ENCODE assay signal across 15 cellular contexts in the genomic region with DNA sequence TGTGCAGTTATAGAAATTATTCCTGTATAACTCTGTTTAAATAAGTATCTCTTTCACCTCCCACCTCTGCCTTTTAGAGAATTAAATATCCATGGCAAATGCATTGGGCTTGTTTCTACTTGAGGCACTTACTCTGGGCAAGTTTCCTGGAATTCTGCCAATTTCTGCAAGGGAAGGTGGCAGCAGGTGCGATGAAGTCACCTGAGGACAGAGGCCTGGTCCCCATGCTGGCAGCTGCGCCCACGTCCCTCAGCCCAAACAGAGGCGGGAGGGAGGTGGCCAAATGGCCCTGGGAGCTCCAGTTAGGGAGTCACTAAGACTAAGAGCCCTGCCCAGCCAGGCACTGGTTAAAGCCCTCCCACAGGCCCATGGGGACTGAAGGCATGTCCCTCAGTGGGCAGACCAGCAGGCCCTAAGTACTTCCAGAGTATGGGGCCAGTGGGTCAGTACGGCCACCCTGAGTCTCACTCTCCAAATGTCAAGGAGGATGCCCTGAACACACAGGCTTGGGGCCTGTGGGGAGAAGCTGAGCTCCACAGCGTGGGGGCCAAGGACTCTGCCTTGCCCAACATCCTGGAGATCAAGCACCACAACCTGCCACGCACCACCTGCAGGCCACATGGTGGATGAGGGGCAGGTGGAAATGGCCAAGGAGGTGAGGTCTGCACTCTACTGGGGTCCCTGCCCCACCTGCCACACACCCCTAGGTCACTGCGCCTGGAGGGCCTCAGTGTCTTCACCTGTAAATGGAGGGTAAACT. TPM values are rescaled to one million over a fixed set of nuclear protein-coding genes. Genes with fewer than 3 reads are reported as not detected.
DNase-seq lines count a peak whose midpoint lies in the region; ATAC-seq, FAIRE-seq and TF ChIP-seq lines count a peak whose summit lies in the region.
"Had no signal": no experiment of that assay in that cellular context is flagged by ENCODE, and none has a peak within 500 bp of the region (broad histone marks: within the 10 kb centered on the region; RNA-seq: fewer than 3 reads in every experiment).

No MANE protein-coding gene starts in this region.

- no peak for TF ChIP-seq EP300 in K562 (IDR thresholded peaks at IDR 0.05; ENCODE audit: low read length)

- H3K9me1 ChIP-seq in K562 (ENCODE audit: control insufficient read depth, insufficient read depth, low read length), result no peaks in the 10 kb centered on the region

- in situ Hi-C loops in K562 (cut with MboI), result no loop called here

- intact Hi-C loops in K562 (cut with micrococcal nuclease) (no loop called here), prostate gland (cut with DNase I) (no loop called here)

- H3K4me1 ChIP-seq in K562 (replicated peaks in 1 of 2; ENCODE audit: control insufficient read depth in 2 of 2, insufficient read depth in 2 of 2, low read length in 2 of 2), result peaks cover 0 to 13% of the 10 kb centered on the region in 2 experiments; a peak in 3 of 5 replicates
- H3K4me1 ChIP-seq in prostate gland (replicated peaks), result no peaks in the 10 kb centered on the region
- H3K4me1 ChIP-seq: vagina had no signal

- no peak for FAIRE-seq in K562 (lab: Jason Lieb, UNC)

- H3K36me3 ChIP-seq in K562 (ENCODE audit: control insufficient read depth, insufficient read depth, low read length) (no peaks in the 10 kb centered on the region; the same call in 2 of the 3 replicates), prostate gland (no peaks in the 10 kb centered on the region)
- H3K36me3 ChIP-seq: vagina had no signal

- H3K27ac ChIP-seq in K562 (ENCODE audit: extremely low read depth, low read depth, low read length), result no peak overlapping the region
- no peak overlapping the region for H3K27ac ChIP-seq in prostate gland
- H3K27ac ChIP-seq: vagina had no signal

- DNase-seq in NCI-H187 (lab: John Stamatoyannopoulos, UW) (peak; percentile 56 to 85), NCI-H187 treated with DMSO at 0.1 percent for 48 hours (lab: John Stamatoyannopoulos, UW) (no peak), NCI-H2196 treated with DMSO at 0.1 percent for 48 hours (lab: John Stamatoyannopoulos, UW; ENCODE audit: unreplicated experiment) (peak; percentile 57), K562 (ENCODE audit: extremely low read depth in 1 of 4, low spot score in 3 of 4) (no peak), prostate gland (ENCODE audit: low spot score) (peak; percentile 42), GM03348 (ENCODE audit: low spot score) (no peak)
- no peak for DNase-seq in activated CD8-positive, alpha-beta memory T cell treated with anti-CD3 and anti-CD28 coated beads, Interleukin-2, amount 50 U/mL, for 4 hours
- DNase-seq: GDM1; stimulated activated naive CD4-positive, alpha-beta T cell treated with Interleukin-2 at 50 U/mL for 16 hours had no signal

- TF ChIP-seq POLR2A in K562 (conservative IDR thresholded peaks at IDR 0.05), result no peak
- no peak for TF ChIP-seq POLR2A in prostate gland (IDR thresholded peaks at IDR 0.05)

- H4K20me1 ChIP-seq in K562 (replicated peaks; ENCODE audit: control insufficient read depth, insufficient read depth, low read length), result peaks cover 11% of the 10 kb centered on the region; the same call in 1 of the 2 replicates

- peaks cover 5% of the 10 kb centered on the region; the same call in 2 of the 3 replicates for H3K79me2 ChIP-seq in K562 (ENCODE audit: control insufficient read depth, insufficient read depth, low read length)

- WGBS in K562 (ENCODE audit: insufficient coverage, low coverage, missing lambda C conversion rate), result 80% methylated on average over 8 of the region's 8 CpGs
- 65% methylated on average over 8 of the region's 8 CpGs for WGBS in prostate gland

- CTCF ChIA-PET in K562 (lab: Yijun Ruan, JAX; ENCODE audit: low intra/inter-chr PET ratio), result no interaction called here

- H3K27me3 ChIP-seq in K562 (ENCODE audit: control insufficient read depth in 2 of 2, insufficient read depth in 2 of 2, low read length in 2 of 2) (no peaks in the 10 kb centered on the region), prostate gland (replicated peaks; ENCODE audit: insufficient read depth) (no peaks in the 10 kb centered on the region)
- H3K27me3 ChIP-seq: vagina had no signal

- POLR2A ChIA-PET in K562 (lab: Yijun Ruan, JAX), result interaction anchor here (1.0 to 1.4 kb wide), 2 partner anchors 12 to 35 kb away, joined by 3 to 4 read pairs; no protein-coding TSS in a partner anchor

- H3K4me2 ChIP-seq in K562 (ENCODE audit: insufficient read depth, low read length), result no peak overlapping the region

- no peak for TF ChIP-seq CTCF in K562 (IDR thresholded peaks at IDR 0.05 in 2 of 3, conservative IDR thresholded peaks at IDR 0.05 in 1 of 3; ENCODE audit: insufficient read depth in 2 of 3, low read depth in 1 of 3, low read length in 3 of 3)
- TF ChIP-seq CTCF in prostate gland (IDR thresholded peaks at IDR 0.05), result no peak

- no peak for TF ChIP-seq RAD21 in K562 (CRISPR knock-in tag; conservative IDR thresholded peaks at IDR 0.05 in 1 of 2, IDR thresholded peaks at IDR 0.05 in 1 of 2)

- ATAC-seq in K562, result no peak
- ATAC-seq in GM19463 (IDR thresholded peaks at IDR 0.05; ENCODE audit: unreplicated experiment), result no peak

- H3K4me3 ChIP-seq in K562 (no peak overlapping the region), prostate gland (no peak overlapping the region)
- H3K4me3 ChIP-seq: vagina had no signal

- H2AFZ ChIP-seq in K562 (ENCODE audit: low read depth, low read length), result no peak overlapping the region

- peak overlapping the region in 1 of 2 experiments; percentile 48; a peak in 2 of 4 replicates for H3K9ac ChIP-seq in K562 (ENCODE audit: insufficient read depth in 1 of 2, low read depth in 2 of 2, low read length in 2 of 2)

- H3K9me3 ChIP-seq in K562 (replicated peaks; ENCODE audit: control insufficient read depth, insufficient read depth, low read depth, low read length) (no peaks in the 10 kb centered on the region), prostate gland (no peaks in the 10 kb centered on the region)
- H3K9me3 ChIP-seq: vagina had no signal

- BruUV-seq in K562 (replicated peaks; lab: Mats Ljungman, UMichigan), result no TSS peak

RNA-seq across cellular contexts. Expression of a gene that starts 19.4 kb away (rescaled TPM):
- 14.3 and 31.3 TPM in 2 replicates for total RNA-seq in K562 (2011; cell fraction: chromatin; rRNA removed; ENCODE audit: low replicate concordance)
- total RNA-seq in K562 (2011; cell fraction: nucleolus; rRNA removed), result 25.8 and 25.9 TPM in 2 replicates
- 17.4 and 20.6 TPM in 2 replicates for total RNA-seq in K562 (2011; cell fraction: nucleoplasm; rRNA removed)
- 53.3 and 72.0 TPM in 2 replicates for total RNA-seq in K562 (2014; rRNA removed)
- total RNA-seq in K562 (2014; rRNA removed; fragmentation: Illumina TruSeq; extraction: Trizol), result 8.7 and 11.6 TPM in 2 replicates
- 27.1 and 28.4 TPM in 2 replicates for total RNA-seq in K562 (2015; rRNA removed; fragmentation: Illumina TruSeq; extraction: Trizol)
- total RNA-seq in K562 (2021), result 92.6 and 95.5 TPM in 2 replicates
- 37.2 and 76.6 TPM in 2 replicates for polyA plus RNA-seq in K562 (2011; rRNA removed)
- 57.9 and 66.6 TPM in 2 replicates for polyA plus RNA-seq in K562 (2011; cell fraction: cytosol; rRNA removed)
- polyA plus RNA-seq in K562 (2011; cell fraction: nucleus; rRNA removed), result 28.1 and 31.8 TPM in 2 replicates
- 61.5 and 86.0 TPM in 2 replicates for polyA plus RNA-seq in K562 (2012)
- 50.7 and 89.2 TPM in 2 replicates for polyA plus RNA-seq in K562 (2014; fragmentation: Illumina TruSeq; extraction: Trizol)
- polyA plus RNA-seq in K562 (2014; fragmentation: Nextera tagmentation; extraction: Ambion mirVana), result 10 to 100 TPM in 1 of 2 experiments, 1 to 10 TPM in 1; 7.0 to 10.0 TPM
- 57.2 and 63.1 TPM in 2 replicates for polyA plus RNA-seq in K562 (2014; rRNA removed)
- polyA minus RNA-seq in K562 (2011; rRNA and poly(A)+ RNA removed), result 28.7 and 34.8 TPM in 2 replicates
- polyA minus RNA-seq in K562 (2011; cell fraction: cytosol; rRNA and poly(A)+ RNA removed), result 26.1 and 36.3 TPM in 2 replicates
- 7.9 and 12.0 TPM in 2 replicates for polyA minus RNA-seq in K562 (2011; cell fraction: nucleus; rRNA and poly(A)+ RNA removed)
- 10 to 100 TPM; 16.9 to 24.9 TPM for total RNA-seq in prostate gland

RNA-seq across cellular contexts. Expression of a gene that starts 45.6 kb away (rescaled TPM):
- total RNA-seq in K562 (2011; cell fraction: chromatin; rRNA removed; ENCODE audit: low replicate concordance), result 0.65 and 0.90 TPM in 2 replicates
- 0.53 and 1.7 TPM in 2 replicates for total RNA-seq in K562 (2011; cell fraction: nucleolus; rRNA removed)
- total RNA-seq in K562 (2011; cell fraction: nucleoplasm; rRNA removed), result 0.53 and 0.66 TPM in 2 replicates
- total RNA-seq in K562 (2014; rRNA removed) (0.04 and 0.05 TPM in 2 replicates), K562 (2014; rRNA removed; fragmentation: Illumina TruSeq; extraction: Trizol) (0.07 TPM in 1 of 2 replicates, not detected in the other), K562 (2015; rRNA removed; fragmentation: Illumina TruSeq; extraction: Trizol) (not detected in 2 replicates), K562 (2021) (0.18 TPM in 1 of 2 replicates, not detected in the other), prostate gland (10 to 100 TPM in 1 of 2 donors, 1 to 10 TPM in 1; 2.2 to 13.4 TPM)
- polyA plus RNA-seq in K562 (2011; rRNA removed) (0.08 and 0.15 TPM in 2 replicates), K562 (2014; fragmentation: Illumina TruSeq; extraction: Trizol) (0.06 TPM in 2 replicates), K562 (2014; fragmentation: Nextera tagmentation; extraction: Ambion mirVana) (not detected), K562 (2014; rRNA removed) (not detected in 2 replicates)
- 0.21 and 0.25 TPM in 2 replicates for polyA plus RNA-seq in K562 (2011; cell fraction: cytosol; rRNA removed)
- polyA plus RNA-seq in K562 (2011; cell fraction: nucleus; rRNA removed), result 0.25 and 0.80 TPM in 2 replicates
- polyA plus RNA-seq in K562 (2012), result 0.08 TPM in 1 of 2 replicates, not detected in the other
- polyA minus RNA-seq in K562 (2011; rRNA and poly(A)+ RNA removed), result 0.30 and 0.32 TPM in 2 replicates
- 0.91 TPM in 1 of 2 replicates, not detected in the other for polyA minus RNA-seq in K562 (2011; cell fraction: cytosol; rRNA and poly(A)+ RNA removed)
- polyA minus RNA-seq in K562 (2011; cell fraction: nucleus; rRNA and poly(A)+ RNA removed), result 0.11 and 0.81 TPM in 2 replicates
- total RNA-seq: OCI-LY7, skeletal muscle tissue had no signal

RNA-seq across cellular contexts. Expression of a gene that starts 50.4 kb away (rescaled TPM):
- total RNA-seq in K562 (2011; cell fraction: chromatin; rRNA removed; ENCODE audit: low replicate concordance), result 1.6 and 6.0 TPM in 2 replicates
- total RNA-seq in K562 (2011; cell fraction: nucleolus; rRNA removed), result 4.0 and 4.7 TPM in 2 replicates
- total RNA-seq in K562 (2011; cell fraction: nucleoplasm; rRNA removed), result 1.8 and 2.4 TPM in 2 replicates
- total RNA-seq in K562 (2014; rRNA removed), result 0.36 and 0.45 TPM in 2 replicates
- total RNA-seq in K562 (2014; rRNA removed; fragmentation: Illumina TruSeq; extraction: Trizol), result 0.07 TPM in 1 of 2 replicates, not detected in the other
- total RNA-seq in K562 (2015; rRNA removed; fragmentation: Illumina TruSeq; extraction: Trizol), result 0.15 TPM in 1 of 2 replicates, not detected in the other
- total RNA-seq in K562 (2021), result 1.2 and 1.7 TPM in 2 replicates
- polyA plus RNA-seq in K562 (2011; rRNA removed), result 0.54 and 2.9 TPM in 2 replicates
- 1.2 and 1.9 TPM in 2 replicates for polyA plus RNA-seq in K562 (2011; cell fraction: cytosol; rRNA removed)
- 9.2 and 25.5 TPM in 2 replicates for polyA plus RNA-seq in K562 (2011; cell fraction: nucleus; rRNA removed)
- polyA plus RNA-seq in K562 (2012), result 2.0 and 5.0 TPM in 2 replicates
- 0.07 and 0.11 TPM in 2 replicates for polyA plus RNA-seq in K562 (2014; fragmentation: Illumina TruSeq; extraction: Trizol)
- polyA plus RNA-seq in K562 (2014; fragmentation: Nextera tagmentation; extraction: Ambion mirVana), result not detected
- polyA plus RNA-seq in K562 (2014; rRNA removed), result 0.65 and 2.9 TPM in 2 replicates
- 0.11 TPM in 1 of 2 replicates, not detected in the other for polyA minus RNA-seq in K562 (2011; rRNA and poly(A)+ RNA removed)
- 0.95 and 3.8 TPM in 2 replicates for polyA minus RNA-seq in K562 (2011; cell fraction: cytosol; rRNA and poly(A)+ RNA removed)
- 3.4 and 3.5 TPM in 2 replicates for polyA minus RNA-seq in K562 (2011; cell fraction: nucleus; rRNA and poly(A)+ RNA removed)
- total RNA-seq in prostate gland, result 100 to 1,000 TPM in 1 of 2 donors, 10 to 100 TPM in 1; 19.7 to 257 TPM
- total RNA-seq: A172, fibroblast of villous mesenchyme, OCI-LY7 had no signal

Comparison
In these comparisons a context has a peak if more than half of its experiments do, and no peak if none do; other contexts are left out.
1. DNase-seq: peak in NCI-H187 (2 of 2), NCI-H2196 treated with DMSO at 0.1 percent for 48 hours (single experiment) and prostate gland (single experiment); none in NCI-H187 treated with DMSO at 0.1 percent for 48 hours (single experiment), K562 (0 of 4), activated CD8-positive, alpha-beta memory T cell treated with anti-CD3 and anti-CD28 coated beads, Interleukin-2, amount 50 U/mL, for 4 hours (single experiment) and GM03348 (single experiment).